Comparison of ENCODE assay signal across 10 cellular contexts in genomic region chr11:35274909-35275807, GRCh38.
DNase-seq lines count a peak whose midpoint lies in the region; ATAC-seq lines count a peak whose summit lies in the region.
"Had no signal": no experiment of that assay in that cellular context is flagged by ENCODE, and none has a peak within 500 bp of the region (broad histone marks: within the 10 kb centered on the region; RNA-seq: fewer than 3 reads in every experiment).

No MANE protein-coding gene starts in this region.

- H3K27ac Mint-ChIP-seq in dendritic cell treated with granulocyte-macrophage colony-stimulating factor and Interleukin-4, amounts not matched to agents 40 ng/mL and 50 ng/mL, for 4 days: peak overlapping the region; percentile 7
- H3K27ac Mint-ChIP-seq: T-helper 1 cell treated with Interleukin-12 subunit alpha and Interleukin-12 subunit beta and Interleukin-4 antibody, amounts not matched to agents 30 μg/mL and 1 μg/mL, for 36 hours had no signal

- no peak overlapping the region for H3K4me3 ChIP-seq in mucosa of stomach (ENCODE audit: low read length)
- H3K4me3 ChIP-seq: psoas muscle had no signal

- H3K4me1 ChIP-seq in mucosa of stomach (ENCODE audit: control insufficient read depth, insufficient read depth, low read length): peaks cover 27% of the 10 kb centered on the region
- H3K4me1 ChIP-seq: psoas muscle had no signal

- no peaks in the 10 kb centered on the region for H3K27me3 Mint-ChIP-seq in dendritic cell treated with granulocyte-macrophage colony-stimulating factor and Interleukin-4, amounts not matched to agents 40 ng/mL and 50 ng/mL, for 4 days

- H3K36me3 ChIP-seq in mucosa of stomach (ENCODE audit: control insufficient read depth, insufficient read depth, low read length): no peaks in the 10 kb centered on the region

- no peak for ATAC-seq in GM18520 (IDR thresholded peaks at IDR 0.05; ENCODE audit: unreplicated experiment)
- ATAC-seq in GM21619 (IDR thresholded peaks at IDR 0.05; ENCODE audit: unreplicated experiment): no peak
- ATAC-seq in HG03045 (IDR thresholded peaks at IDR 0.05; ENCODE audit: unreplicated experiment): no peak
- no peak for ATAC-seq in HG02678 (IDR thresholded peaks at IDR 0.05; ENCODE audit: unreplicated experiment)
- ATAC-seq: psoas muscle had no signal

- no peaks in the 10 kb centered on the region for H3K9me3 Mint-ChIP-seq in dendritic cell treated with granulocyte-macrophage colony-stimulating factor and Interleukin-4, amounts not matched to agents 40 ng/mL and 50 ng/mL, for 4 days
- H3K9me3 Mint-ChIP-seq: T-helper 1 cell treated with Interleukin-12 subunit alpha and Interleukin-12 subunit beta and Interleukin-4 antibody, amounts not matched to agents 30 μg/mL and 1 μg/mL, for 36 hours had no signal

- no peaks in the 10 kb centered on the region for H3K36me3 Mint-ChIP-seq in dendritic cell treated with granulocyte-macrophage colony-stimulating factor and Interleukin-4, amounts not matched to agents 40 ng/mL and 50 ng/mL, for 4 days (ENCODE audit: low read depth)

- DNase-seq in D341Med (ENCODE audit: low spot score) (peak; percentile 34), NCI-H446 (lab: John Stamatoyannopoulos, UW) (peak; percentile 34 to 79)

- H3K9me3 ChIP-seq in mucosa of stomach (ENCODE audit: control insufficient read depth, low read length): no peaks in the 10 kb centered on the region
- H3K9me3 ChIP-seq: psoas muscle had no signal

- peaks cover 69% of the 10 kb centered on the region for H3K4me1 Mint-ChIP-seq in dendritic cell treated with granulocyte-macrophage colony-stimulating factor and Interleukin-4, amounts not matched to agents 40 ng/mL and 50 ng/mL, for 4 days (ENCODE audit: low read depth)

- H3K27me3 ChIP-seq in mucosa of stomach (ENCODE audit: control insufficient read depth, insufficient read depth, low read length): no peaks in the 10 kb centered on the region

- H3K9ac ChIP-seq in mucosa of stomach (ENCODE audit: low read length): peak overlapping the region; percentile 30

- H3K4me3 Mint-ChIP-seq in dendritic cell treated with granulocyte-macrophage colony-stimulating factor and Interleukin-4, amounts not matched to agents 40 ng/mL and 50 ng/mL, for 4 days: no peak overlapping the region
- H3K4me3 Mint-ChIP-seq: T-helper 1 cell treated with Interleukin-12 subunit alpha and Interleukin-12 subunit beta and Interleukin-4 antibody, amounts not matched to agents 30 μg/mL and 1 μg/mL, for 36 hours had no signal

- intact Hi-C loops in dendritic cell treated with granulocyte-macrophage colony-stimulating factor and Interleukin-4, amounts not matched to agents 40 ng/mL and 50 ng/mL, for 4 days (cut with micrococcal nuclease): no loop called here
